8 cellular contexts compared by ENCODE assay signal in the genomic region with DNA sequence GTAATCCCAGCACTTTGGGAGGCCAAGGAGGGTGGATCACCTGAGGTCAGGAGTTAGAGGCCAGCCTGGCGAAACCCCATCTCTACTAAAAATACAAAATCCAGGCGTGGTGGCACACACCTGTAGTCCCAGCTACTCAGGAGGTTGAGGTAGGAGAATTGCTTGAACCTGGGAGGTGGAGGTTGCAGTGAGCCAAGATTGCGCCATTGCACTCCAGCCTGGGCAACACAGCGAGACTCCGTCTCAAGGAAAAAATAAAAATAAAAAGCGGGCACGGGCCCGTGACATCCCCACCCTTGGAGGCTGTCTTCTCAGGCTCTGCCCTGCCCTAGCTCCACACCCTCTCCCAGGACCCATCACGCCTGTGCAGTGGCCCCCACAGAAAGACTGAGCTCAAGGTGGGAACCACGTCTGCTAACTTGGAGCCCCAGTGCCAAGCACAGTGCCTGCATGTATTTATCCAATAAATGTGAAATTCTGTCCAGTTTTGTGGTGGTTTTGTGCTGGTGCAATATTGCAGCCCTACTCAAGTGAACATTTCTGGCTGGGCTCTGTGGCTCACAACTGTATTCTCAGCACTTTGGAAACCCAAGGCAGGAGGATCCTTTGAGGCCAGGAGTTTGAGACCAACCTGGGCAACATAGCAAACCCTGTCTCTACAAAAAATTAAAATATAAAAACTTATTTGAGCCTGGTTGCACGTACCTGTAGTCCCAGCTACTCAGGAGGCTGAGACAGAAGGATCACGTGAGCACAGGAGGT. TPM values are rescaled to one million over a fixed set of nuclear protein-coding genes. Genes with fewer than 3 reads are reported as not detected.
DNase-seq lines count a peak whose midpoint lies in the region; ATAC-seq and TF ChIP-seq lines count a peak whose summit lies in the region.
"Not testable (repeated sequence)": the region's sequence is repeated elsewhere in the genome, so short reads cannot be mapped to it uniquely, and the experiment has no call there.
"Had no signal": no experiment of that assay in that cellular context is flagged by ENCODE, and none has a peak within 500 bp of the region (broad histone marks: within the 10 kb centered on the region; RNA-seq: fewer than 3 reads in every experiment).

No MANE protein-coding gene starts in this region.

- peak; percentile 22 for TF ChIP-seq POLR2A in GM18505 (IDR thresholded peaks at IDR 0.05; ENCODE audit: borderline replicate concordance, extremely low read depth, insufficient read depth, insufficient read length)
- TF ChIP-seq POLR2A in Peyer's patch (IDR thresholded peaks at IDR 0.05) = not testable (repeated sequence)

- H3K27me3 ChIP-seq in Peyer's patch = not testable (repeated sequence)

- H3K4me3 ChIP-seq in Peyer's patch = not testable (repeated sequence)

- not testable (repeated sequence) for TF ChIP-seq CTCF in Peyer's patch (IDR thresholded peaks at IDR 0.05); natural killer cell (IDR thresholded peaks at IDR 0.05); type B pancreatic cell (conservative IDR thresholded peaks at IDR 0.05)

- H3K27me3 Mint-ChIP-seq in activated CD8-positive, alpha-beta memory T cell treated with anti-CD3 and anti-CD28 coated beads, Interleukin-2, amount 10 ng/mL, durations not matched to agents 7 days and 5 days; central memory CD8-positive, alpha-beta T cell; natural killer cell (ENCODE audit: low read depth in 2 of 2); type B pancreatic cell: not testable (repeated sequence)

- H3K36me3 ChIP-seq in Peyer's patch = peaks cover 0 to 12% (median 0%) of the 10 kb centered on the region in 3 donors

- peaks cover 0 to 37% (median 2%) of the 10 kb centered on the region in 4 donors for H3K4me1 ChIP-seq in Peyer's patch

- ATAC-seq in GM18505 (IDR thresholded peaks at IDR 0.05; ENCODE audit: unreplicated experiment); activated CD8-positive, alpha-beta memory T cell treated with anti-CD3 and anti-CD28 coated beads, Interleukin-2, amount 10 ng/mL, durations not matched to agents 7 days and 5 days; central memory CD8-positive, alpha-beta T cell (replicated peaks; ENCODE audit: extremely low read depth, poor library complexity, severe bottlenecking); natural killer cell: not testable (repeated sequence)

- peaks cover 38% of the 10 kb centered on the region for H3K36me3 Mint-ChIP-seq in activated CD8-positive, alpha-beta memory T cell treated with anti-CD3 and anti-CD28 coated beads, Interleukin-2, amount 10 ng/mL, durations not matched to agents 7 days and 5 days
- H3K36me3 Mint-ChIP-seq in central memory CD8-positive, alpha-beta T cell (ENCODE audit: insufficient read depth) = peaks cover 62% of the 10 kb centered on the region
- peaks cover 18% of the 10 kb centered on the region for H3K36me3 Mint-ChIP-seq in natural killer cell
- not testable (repeated sequence) for H3K36me3 Mint-ChIP-seq in type B pancreatic cell

- not testable (repeated sequence) for DNase-seq in Peyer's patch; activated CD8-positive, alpha-beta memory T cell treated with anti-CD3 and anti-CD28 coated beads, Interleukin-2, amount 10 ng/mL, durations not matched to agents 7 days and 5 days; central memory CD8-positive, alpha-beta T cell (ENCODE audit: low spot score in 2 of 2); natural killer cell; type B pancreatic cell (ENCODE audit: extremely low spot score, unreplicated experiment)

- CTCF ChIA-PET in activated CD8-positive, alpha-beta memory T cell treated with anti-CD3 and anti-CD28 coated beads, Interleukin-2, amount 10 ng/mL, durations not matched to agents 7 days and 5 days (lab: Charles Lee) = interaction anchor here (0.9 to 1.3 kb wide), 2 partner anchors 24 to 93 kb away, joined by 4 to 5 read pairs; a partner anchor contains a TSS

- peaks cover 25% of the 10 kb centered on the region for H3K4me1 Mint-ChIP-seq in activated CD8-positive, alpha-beta memory T cell treated with anti-CD3 and anti-CD28 coated beads, Interleukin-2, amount 10 ng/mL, durations not matched to agents 7 days and 5 days
- peaks cover 27% of the 10 kb centered on the region for H3K4me1 Mint-ChIP-seq in central memory CD8-positive, alpha-beta T cell
- H3K4me1 Mint-ChIP-seq in natural killer cell = peaks cover 19 to 30% of the 10 kb centered on the region in 2 donors
- H3K4me1 Mint-ChIP-seq in type B pancreatic cell (ENCODE audit: unreplicated experiment) = peaks cover 17% of the 10 kb centered on the region

- H3K27ac ChIP-seq in Peyer's patch = peak overlapping the region in 3 of 4 donors; percentile 46 to 87 (median 76)

- intact Hi-C loops in natural killer cell (cut with micrococcal nuclease) = not testable (repeated sequence)

- H3K27ac Mint-ChIP-seq in activated CD8-positive, alpha-beta memory T cell treated with anti-CD3 and anti-CD28 coated beads, Interleukin-2, amount 10 ng/mL, durations not matched to agents 7 days and 5 days = peak overlapping the region; percentile 54
- peak overlapping the region; percentile 12 for H3K27ac Mint-ChIP-seq in central memory CD8-positive, alpha-beta T cell (ENCODE audit: low read depth)
- H3K27ac Mint-ChIP-seq in natural killer cell (peak overlapping the region; percentile 22 to 79), type B pancreatic cell (peak overlapping the region; percentile 43)

- not testable (repeated sequence) for H3K4me3 Mint-ChIP-seq in activated CD8-positive, alpha-beta memory T cell treated with anti-CD3 and anti-CD28 coated beads, Interleukin-2, amount 10 ng/mL, durations not matched to agents 7 days and 5 days; central memory CD8-positive, alpha-beta T cell
- H3K4me3 Mint-ChIP-seq in natural killer cell (peak overlapping the region; percentile 39), type B pancreatic cell (peak overlapping the region; percentile 4)

- H3K9me3 Mint-ChIP-seq in activated CD8-positive, alpha-beta memory T cell treated with anti-CD3 and anti-CD28 coated beads, Interleukin-2, amount 10 ng/mL, durations not matched to agents 7 days and 5 days (ENCODE audit: low read depth); central memory CD8-positive, alpha-beta T cell; natural killer cell; type B pancreatic cell: not testable (repeated sequence)

- H3K9me3 ChIP-seq in Peyer's patch = not testable (repeated sequence)

RNA-seq across cellular contexts. Expression of a gene that starts 3.5 kb away (rescaled TPM):
- 10 to 100 TPM; 19.8 to 64.8 (median 54.1) TPM for total RNA-seq in Peyer's patch
- total RNA-seq in activated CD8-positive, alpha-beta memory T cell treated with anti-CD3 and anti-CD28 coated beads, Interleukin-2, amount 10 ng/mL, durations not matched to agents 7 days and 5 days = 10 to 100 TPM in 1 of 2 experiments, 1 to 10 TPM in 1; 6.2 to 10.3 TPM
- total RNA-seq in natural killer cell = 1 to 10 TPM; 3.3 to 7.2 (median 5.6) TPM
- total RNA-seq in type B pancreatic cell (ENCODE audit: low replicate concordance) = 58.7 and 59.6 TPM in 2 replicates

RNA-seq across cellular contexts. Expression of a gene that starts 11.8 kb away (rescaled TPM):
- 10 to 100 TPM; 12.4 to 22.8 (median 19.1) TPM for total RNA-seq in Peyer's patch
- 10 to 100 TPM; 11.3 to 13.2 TPM for total RNA-seq in activated CD8-positive, alpha-beta memory T cell treated with anti-CD3 and anti-CD28 coated beads, Interleukin-2, amount 10 ng/mL, durations not matched to agents 7 days and 5 days
- total RNA-seq in natural killer cell = 1 to 10 TPM; 5.0 to 8.6 (median 6.3) TPM
- 9.3 and 11.4 TPM in 2 replicates for total RNA-seq in type B pancreatic cell (ENCODE audit: low replicate concordance)

RNA-seq across cellular contexts. Expression of a gene that starts 35.3 kb away (rescaled TPM):
- total RNA-seq in Peyer's patch (10 to 100 TPM in 3 of 4 donors, 1 to 10 TPM in 1; 5.8 to 22.5 (median 19.8) TPM), natural killer cell (10 to 100 TPM in 2 of 3 donors, 1 to 10 TPM in 1; 9.6 to 13.0 (median 11.7) TPM), type B pancreatic cell (ENCODE audit: low replicate concordance) (16.8 and 20.2 TPM in 2 replicates)
- total RNA-seq in activated CD8-positive, alpha-beta memory T cell treated with anti-CD3 and anti-CD28 coated beads, Interleukin-2, amount 10 ng/mL, durations not matched to agents 7 days and 5 days = 10 to 100 TPM; 14.0 to 15.6 TPM

RNA-seq across cellular contexts. Expression of a gene that starts 48.6 kb away (rescaled TPM):
- total RNA-seq in Peyer's patch (10 to 100 TPM; 38.6 to 53.3 (median 41.1) TPM), natural killer cell (10 to 100 TPM; 10.1 to 16.9 (median 16.5) TPM), type B pancreatic cell (ENCODE audit: low replicate concordance) (9.8 and 14.3 TPM in 2 replicates)
- total RNA-seq in activated CD8-positive, alpha-beta memory T cell treated with anti-CD3 and anti-CD28 coated beads, Interleukin-2, amount 10 ng/mL, durations not matched to agents 7 days and 5 days = 10 to 100 TPM; 14.5 to 14.7 TPM

RNA-seq across cellular contexts. Expression of a gene that starts 50.3 kb away (rescaled TPM):
- total RNA-seq in Peyer's patch (10 to 100 TPM in 3 of 4 donors, 1 to 10 TPM in 1; 4.3 to 52.0 (median 13.0) TPM), natural killer cell (1,000 to 10,000 TPM; 1,131 to 1,260 (median 1,176) TPM), type B pancreatic cell (ENCODE audit: low replicate concordance) (0.33 and 0.48 TPM in 2 replicates)
- 100 to 1,000 TPM; 566 to 685 TPM for total RNA-seq in activated CD8-positive, alpha-beta memory T cell treated with anti-CD3 and anti-CD28 coated beads, Interleukin-2, amount 10 ng/mL, durations not matched to agents 7 days and 5 days
- total RNA-seq: HT-29, IMR-90 had no signal
